ENCODE assay signal across 11 cellular contexts in genomic region chr5:68405026-68405684, GRCh38.
DNase-seq lines count a peak whose midpoint lies in the region; ATAC-seq, FAIRE-seq and TF ChIP-seq lines count a peak whose summit lies in the region.
"Had no signal": no experiment of that assay in that cellular context is flagged by ENCODE, and none has a peak within 500 bp of the region (broad histone marks: within the 10 kb centered on the region; RNA-seq: fewer than 3 reads in every experiment).

No MANE protein-coding gene starts in this region.

- no peaks in the 10 kb centered on the region for H4K20me1 ChIP-seq in endothelial cell of umbilical vein (replicated peaks; ENCODE audit: control insufficient read depth, extremely low read depth, insufficient read depth, low read length)

- H3K4me2 ChIP-seq in endothelial cell of umbilical vein (ENCODE audit: insufficient read depth, low read length), result no peak overlapping the region
- H3K4me2 ChIP-seq in trophoblast cell (ENCODE audit: low read length), result no peak overlapping the region

- H3K27ac ChIP-seq in endothelial cell of umbilical vein (ENCODE audit: insufficient read depth, low read depth, low read length), result no peak overlapping the region
- H3K27ac ChIP-seq in trophoblast cell (ENCODE audit: low read depth, low read length), result no peak overlapping the region

- peaks cover 3% of the 10 kb centered on the region for H3K79me1 ChIP-seq in trophoblast cell (ENCODE audit: low read length)

- H3K4me1 ChIP-seq in endothelial cell of umbilical vein (ENCODE audit: control insufficient read depth, extremely low read depth, insufficient read depth, low read length) (no peaks in the 10 kb centered on the region), trophoblast cell (ENCODE audit: control insufficient read depth in 1 of 2, insufficient read depth in 2 of 2, low read length in 2 of 2) (peaks cover 5% of the 10 kb centered on the region in 2 experiments)

- no peak overlapping the region for H4K91ac ChIP-seq in trophoblast cell (ENCODE audit: low read depth, low read length)

- WGBS in trophoblast cell (ENCODE audit: extremely low coverage, insufficient coverage, insufficient read length), result no CpG with 5 or more reads among the region's 1 CpG

- H4K12ac ChIP-seq in trophoblast cell (ENCODE audit: low read depth, low read length), result no peak overlapping the region

- TF ChIP-seq CTCF in endothelial cell of umbilical vein (IDR thresholded peaks at IDR 0.05; ENCODE audit: extremely low read depth in 1 of 2, insufficient read depth in 1 of 2, low read depth in 1 of 2, low read length in 2 of 2), result no peak

- H3K9ac ChIP-seq in endothelial cell of umbilical vein (replicated peaks; ENCODE audit: extremely low read depth, insufficient read depth, low read length), result no peak overlapping the region
- H3K9ac ChIP-seq in trophoblast cell (ENCODE audit: low read length), result no peak overlapping the region

- H2BK120ac ChIP-seq in trophoblast cell (ENCODE audit: insufficient read depth, low read length, poor library complexity), result no peak overlapping the region

- H3K23ac ChIP-seq in trophoblast cell (ENCODE audit: low read length), result no peak overlapping the region

- H2AK5ac ChIP-seq in trophoblast cell (ENCODE audit: low read length), result no peak overlapping the region

- H2BK12ac ChIP-seq in trophoblast cell (ENCODE audit: low read length), result peak overlapping the region; percentile 79

- no peak for ATAC-seq in GM18907 (IDR thresholded peaks at IDR 0.05; ENCODE audit: unreplicated experiment)
- ATAC-seq in HG03159 (IDR thresholded peaks at IDR 0.05; ENCODE audit: unreplicated experiment), result no peak
- ATAC-seq: right cardiac atrium had no signal

- dilution Hi-C loops in endothelial cell of umbilical vein (cut with MboI; ENCODE audit: extremely low pct_ligation_motif_present, low sequenced_read_pairs), result no loop called here

- H2BK5ac ChIP-seq in trophoblast cell (ENCODE audit: low read depth, low read length, poor library complexity), result no peak overlapping the region

- H3K18ac ChIP-seq in trophoblast cell (ENCODE audit: low read length), result no peak overlapping the region

- H3K79me2 ChIP-seq in endothelial cell of umbilical vein (ENCODE audit: control insufficient read depth, insufficient read depth, low read length) (no peaks in the 10 kb centered on the region), trophoblast cell (ENCODE audit: control insufficient read depth, insufficient read depth, low read length, poor library complexity) (no peaks in the 10 kb centered on the region)

- H3K4ac ChIP-seq in trophoblast cell (ENCODE audit: low read depth, low read length), result no peak overlapping the region

- intact Hi-C loops in endothelial cell of umbilical vein (cut with micrococcal nuclease), result no loop called here

- no peaks in the 10 kb centered on the region for H3K9me3 ChIP-seq in endothelial cell of umbilical vein (replicated peaks; ENCODE audit: control insufficient read depth, insufficient read depth, low read length)
- no peaks in the 10 kb centered on the region for H3K9me3 ChIP-seq in trophoblast cell (ENCODE audit: insufficient read depth, low read depth, low read length)

- no TSS peak for BruUV-seq in endothelial cell of umbilical vein (replicated peaks; lab: Mats Ljungman, UMichigan)

- POLR2A ChIA-PET in endothelial cell of umbilical vein (lab: Charles Lee), result no interaction called here

- no peak overlapping the region for H3K14ac ChIP-seq in trophoblast cell (ENCODE audit: low read length)

- peak; percentile 45 for DNase-seq in Daoy (ENCODE audit: low read depth)
- DNase-seq in NCI-H226, result peak; percentile 54
- no peak for DNase-seq in endothelial cell of umbilical vein (ENCODE audit: low read depth, low spot score)
- DNase-seq in trophoblast cell, result no peak
- no peak for DNase-seq in T-helper 1 cell
- DNase-seq in NCI-H446 (lab: John Stamatoyannopoulos, UW), result no peak
- DNase-seq: Kasumi-1, naive B cell, right cardiac atrium had no signal

- TF ChIP-seq POLR2A in endothelial cell of umbilical vein (IDR thresholded peaks at IDR 0.05; ENCODE audit: low read depth, low read length), result no peak

- FAIRE-seq in endothelial cell of umbilical vein (lab: Jason Lieb, UNC), result no peak

- H2AFZ ChIP-seq in endothelial cell of umbilical vein (ENCODE audit: low read depth, low read length) (no peak overlapping the region), trophoblast cell (ENCODE audit: insufficient read depth, low read length, poor library complexity) (no peak overlapping the region)

- H3K36me3 ChIP-seq in endothelial cell of umbilical vein (ENCODE audit: control insufficient read depth in 2 of 2, extremely low read depth in 1 of 2, insufficient read depth in 2 of 2, low read length in 2 of 2), result no peaks in the 10 kb centered on the region
- peaks cover 0 to 2% of the 10 kb centered on the region in 2 experiments for H3K36me3 ChIP-seq in trophoblast cell (ENCODE audit: control insufficient read depth in 1 of 2, insufficient read depth in 2 of 2, low read length in 2 of 2)

- CTCF ChIA-PET in endothelial cell of umbilical vein (lab: Charles Lee), result interaction anchor here (0.8 to 1.2 kb wide), 3 partner anchors 9 to 117 kb away, joined by 3 read pairs; no protein-coding TSS in a partner anchor

- H3K27me3 ChIP-seq in endothelial cell of umbilical vein (ENCODE audit: control insufficient read depth in 2 of 2, insufficient read depth in 2 of 2, low read length in 2 of 2) (no peaks in the 10 kb centered on the region), trophoblast cell (ENCODE audit: insufficient read depth, low read length) (no peaks in the 10 kb centered on the region)

- no peaks in the 10 kb centered on the region for H3K9me1 ChIP-seq in endothelial cell of umbilical vein (replicated peaks; ENCODE audit: control insufficient read depth, extremely low read depth, insufficient read depth, low read length)

- no peak overlapping the region for H3K4me3 ChIP-seq in endothelial cell of umbilical vein (replicated peaks in 1 of 3; ENCODE audit: insufficient read depth in 1 of 3, low read depth in 1 of 3, low read length in 3 of 3)
- H3K4me3 ChIP-seq in trophoblast cell (ENCODE audit: low read depth, low read length), result no peak overlapping the region

- H4K8ac ChIP-seq in trophoblast cell (ENCODE audit: low read depth, low read length), result no peak overlapping the region

TF ChIP-seq in endothelial cell of umbilical vein, 7 proteins besides CTCF, POLR2A, EP300 and RAD21:
- TF ChIP-seq MYC (IDR thresholded peaks at IDR 0.05; ENCODE audit: low read depth, low read length) (no peak), FOS (IDR thresholded peaks at IDR 0.05; ENCODE audit: borderline replicate concordance, insufficient read depth, low read length) (peak; percentile 12)

Comparison
In these comparisons a context has a peak if more than half of its experiments do, and no peak if none do; other contexts are left out.
1. DNase-seq: peak in Daoy (single experiment) and NCI-H226 (single experiment); none in endothelial cell of umbilical vein (single experiment), trophoblast cell (0 of 2), T-helper 1 cell (0 of 5) and NCI-H446 (0 of 2).